Comparison of ENCODE assay signal across 23 cellular contexts in genomic region chr1:23787701-23788100, GRCh38.
"Had no signal": no experiment of that assay in that cellular context is flagged by ENCODE, and none has a peak within 500 bp of the region (broad histone marks: within the 10 kb centered on the region; RNA-seq: fewer than 3 reads in every experiment).

No MANE protein-coding gene starts in this region.

- H3K27ac ChIP-seq: adrenal gland, coronary artery, neutrophil, pancreas, thyroid gland had no signal

- H3K27me3 ChIP-seq: adrenal gland, neutrophil, pancreas, thyroid gland had no signal

- H3K4me3 ChIP-seq: adrenal gland, coronary artery, lung, pancreas, thyroid gland had no signal

- H3K9me3 Mint-ChIP-seq: activated CD4-positive, alpha-beta memory T cell treated with anti-CD3 and anti-CD28 coated beads, Interleukin-2, amount 10 ng/mL, durations not matched to agents 7 days and 5 days; activated T-helper 17 cell treated with anti-CD3 and anti-CD28 coated beads, Interleukin-2, amount 50 U/mL, for 72 hours; natural killer cell; WTC11 had no signal

- H3K27ac Mint-ChIP-seq: activated CD4-positive, alpha-beta memory T cell treated with anti-CD3 and anti-CD28 coated beads, Interleukin-2, amount 10 ng/mL, durations not matched to agents 7 days and 5 days; activated CD4-positive, alpha-beta T cell treated with anti-CD3 and anti-CD28 coated beads for 36 hours; activated naive CD8-positive, alpha-beta T cell; activated T-helper 17 cell treated with anti-CD3 and anti-CD28 coated beads, Interleukin-2, amount 50 U/mL, for 72 hours; WTC11 had no signal

- ATAC-seq: activated CD4-positive, alpha-beta T cell treated with anti-CD3 and anti-CD28 coated beads for 36 hours; activated T-helper 17 cell treated with anti-CD3 and anti-CD28 coated beads, Interleukin-2, amount 50 U/mL, for 72 hours; natural killer cell; pancreas; right cardiac atrium; stimulated activated naive CD8-positive, alpha-beta T cell treated with anti-CD3 and anti-CD28 coated beads, Interleukin-15, Interleukin-2, amounts not matched to agents 100 U/mL and 50 U/mL, for 24 hours; WTC11 had no signal

- FAIRE-seq: bronchial epithelial cell, kidney, pancreas had no signal

- H3K4me3 Mint-ChIP-seq: activated CD4-positive, alpha-beta memory T cell treated with anti-CD3 and anti-CD28 coated beads, Interleukin-2, amount 10 ng/mL, durations not matched to agents 7 days and 5 days; activated CD4-positive, alpha-beta T cell treated with anti-CD3 and anti-CD28 coated beads for 36 hours; activated T-helper 17 cell treated with anti-CD3 and anti-CD28 coated beads, Interleukin-2, amount 50 U/mL, for 72 hours; WTC11 had no signal

- DNase-seq: activated CD4-positive, alpha-beta memory T cell treated with anti-CD3 and anti-CD28 coated beads, Interleukin-2, amount 10 ng/mL, durations not matched to agents 7 days and 5 days; activated CD4-positive, alpha-beta T cell treated with anti-CD3 and anti-CD28 coated beads for 36 hours; activated naive CD4-positive, alpha-beta T cell; adrenal gland; erythroblast; foreskin fibroblast; kidney; natural killer cell; pancreas; right cardiac atrium; stimulated activated CD4-positive, alpha-beta T cell treated with anti-CD3 and anti-CD28 coated beads, Interleukin-12 subunit alpha, Interleukin-12 subunit beta, amount 100 ng/mL, for 4 hours; stimulated activated CD4-positive, alpha-beta T cell treated with anti-CD3 and anti-CD28 coated beads, Interleukin-4, amount 100 ng/mL, for 4 hours; stimulated activated naive CD8-positive, alpha-beta T cell treated with anti-CD3 and anti-CD28 coated beads, Interleukin-15, Interleukin-2, amounts not matched to agents 100 U/mL and 50 U/mL, for 24 hours; substantia nigra; T-helper 9 cell; thyroid gland had no signal

- H3K27me3 Mint-ChIP-seq: activated CD4-positive, alpha-beta memory T cell treated with anti-CD3 and anti-CD28 coated beads, Interleukin-2, amount 10 ng/mL, durations not matched to agents 7 days and 5 days; activated CD4-positive, alpha-beta T cell treated with anti-CD3 and anti-CD28 coated beads for 36 hours; activated naive CD8-positive, alpha-beta T cell; activated T-helper 17 cell treated with anti-CD3 and anti-CD28 coated beads, Interleukin-2, amount 50 U/mL, for 72 hours had no signal

- H3K9me3 ChIP-seq: adrenal gland, neutrophil, pancreas, thyroid gland had no signal
